1 cellular context compared by ENCODE assay signal in the genomic region with DNA sequence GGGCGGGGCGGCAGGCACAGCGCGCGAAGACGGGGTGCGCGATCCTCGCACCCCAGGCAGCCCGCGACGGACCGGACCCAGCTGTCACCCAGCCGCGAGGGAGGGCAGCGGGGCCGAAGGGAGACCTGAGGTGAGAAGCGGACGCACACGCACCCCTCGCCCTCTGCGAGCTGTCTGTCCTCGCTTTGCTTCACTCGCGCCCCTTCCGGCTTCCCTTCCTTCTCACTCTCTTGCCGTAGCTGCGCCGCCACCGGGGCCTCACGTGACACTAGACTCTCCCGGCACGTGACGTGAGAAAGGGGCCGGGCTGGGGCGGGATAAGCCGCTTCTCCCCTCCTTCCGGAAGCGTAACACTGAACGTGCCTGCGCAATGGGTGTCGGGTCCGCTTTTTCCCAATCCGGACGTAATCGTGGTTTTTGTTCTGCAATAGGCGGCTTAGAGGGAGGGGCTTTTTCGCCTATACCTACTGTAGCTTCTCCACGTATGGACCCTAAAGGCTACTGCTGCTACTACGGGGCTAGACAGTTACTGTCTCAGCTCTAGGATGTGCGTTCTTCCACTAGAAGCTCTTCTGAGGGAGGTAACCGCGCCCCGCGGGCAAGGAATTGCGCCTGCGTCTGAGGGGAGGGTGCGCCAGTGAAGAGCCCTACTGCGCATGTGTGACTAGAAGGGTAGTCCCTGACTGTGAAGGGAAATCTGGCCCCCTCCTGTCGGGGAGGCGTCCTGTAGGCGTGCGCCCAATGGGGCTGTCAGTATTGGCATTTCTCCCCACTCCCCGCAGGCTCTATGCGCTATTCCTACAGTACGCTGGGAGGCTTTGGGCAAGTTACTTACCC.
TF ChIP-seq lines count a peak whose summit lies in the region.

A gene (minus strand): TSS at position 270 of the 837 bp plus-strand sequence. CDS start 434 bp downstream, outside the sequence.
A gene with protein sequence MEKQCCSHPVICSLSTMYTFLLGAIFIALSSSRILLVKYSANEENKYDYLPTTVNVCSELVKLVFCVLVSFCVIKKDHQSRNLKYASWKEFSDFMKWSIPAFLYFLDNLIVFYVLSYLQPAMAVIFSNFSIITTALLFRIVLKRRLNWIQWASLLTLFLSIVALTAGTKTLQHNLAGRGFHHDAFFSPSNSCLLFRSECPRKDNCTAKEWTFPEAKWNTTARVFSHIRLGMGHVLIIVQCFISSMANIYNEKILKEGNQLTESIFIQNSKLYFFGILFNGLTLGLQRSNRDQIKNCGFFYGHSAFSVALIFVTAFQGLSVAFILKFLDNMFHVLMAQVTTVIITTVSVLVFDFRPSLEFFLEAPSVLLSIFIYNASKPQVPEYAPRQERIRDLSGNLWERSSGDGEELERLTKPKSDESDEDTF (plus strand): TSS at position 353 of the 837 bp plus-strand sequence. CDS start 1,359 bp downstream, outside the sequence.

TF ChIP-seq in K562, 482 proteins besides CTCF, POLR2A, EP300 and RAD21 (continued from another document and continues in another):
- TF ChIP-seq, protein P1, sequence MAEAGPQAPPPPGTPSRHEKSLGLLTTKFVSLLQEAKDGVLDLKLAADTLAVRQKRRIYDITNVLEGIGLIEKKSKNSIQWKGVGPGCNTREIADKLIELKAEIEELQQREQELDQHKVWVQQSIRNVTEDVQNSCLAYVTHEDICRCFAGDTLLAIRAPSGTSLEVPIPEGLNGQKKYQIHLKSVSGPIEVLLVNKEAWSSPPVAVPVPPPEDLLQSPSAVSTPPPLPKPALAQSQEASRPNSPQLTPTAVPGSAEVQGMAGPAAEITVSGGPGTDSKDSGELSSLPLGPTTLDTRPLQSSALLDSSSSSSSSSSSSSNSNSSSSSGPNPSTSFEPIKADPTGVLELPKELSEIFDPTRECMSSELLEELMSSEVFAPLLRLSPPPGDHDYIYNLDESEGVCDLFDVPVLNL (CRISPR knock-in tag; IDR thresholded peaks at IDR 0.05; ENCODE audit: low read depth): no peak
- TF ChIP-seq, protein P2, sequence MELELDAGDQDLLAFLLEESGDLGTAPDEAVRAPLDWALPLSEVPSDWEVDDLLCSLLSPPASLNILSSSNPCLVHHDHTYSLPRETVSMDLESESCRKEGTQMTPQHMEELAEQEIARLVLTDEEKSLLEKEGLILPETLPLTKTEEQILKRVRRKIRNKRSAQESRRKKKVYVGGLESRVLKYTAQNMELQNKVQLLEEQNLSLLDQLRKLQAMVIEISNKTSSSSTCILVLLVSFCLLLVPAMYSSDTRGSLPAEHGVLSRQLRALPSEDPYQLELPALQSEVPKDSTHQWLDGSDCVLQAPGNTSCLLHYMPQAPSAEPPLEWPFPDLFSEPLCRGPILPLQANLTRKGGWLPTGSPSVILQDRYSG (tag; conservative IDR thresholded peaks at IDR 0.05; ENCODE audit: low read depth): no peak
- TF ChIP-seq HNRNPUL1 (IDR thresholded peaks at IDR 0.05; ENCODE audit: low read length): no peak
- TF ChIP-seq KAT8 (IDR thresholded peaks at IDR 0.05; ENCODE audit: low read depth): no peak
- TF ChIP-seq, protein P3, sequence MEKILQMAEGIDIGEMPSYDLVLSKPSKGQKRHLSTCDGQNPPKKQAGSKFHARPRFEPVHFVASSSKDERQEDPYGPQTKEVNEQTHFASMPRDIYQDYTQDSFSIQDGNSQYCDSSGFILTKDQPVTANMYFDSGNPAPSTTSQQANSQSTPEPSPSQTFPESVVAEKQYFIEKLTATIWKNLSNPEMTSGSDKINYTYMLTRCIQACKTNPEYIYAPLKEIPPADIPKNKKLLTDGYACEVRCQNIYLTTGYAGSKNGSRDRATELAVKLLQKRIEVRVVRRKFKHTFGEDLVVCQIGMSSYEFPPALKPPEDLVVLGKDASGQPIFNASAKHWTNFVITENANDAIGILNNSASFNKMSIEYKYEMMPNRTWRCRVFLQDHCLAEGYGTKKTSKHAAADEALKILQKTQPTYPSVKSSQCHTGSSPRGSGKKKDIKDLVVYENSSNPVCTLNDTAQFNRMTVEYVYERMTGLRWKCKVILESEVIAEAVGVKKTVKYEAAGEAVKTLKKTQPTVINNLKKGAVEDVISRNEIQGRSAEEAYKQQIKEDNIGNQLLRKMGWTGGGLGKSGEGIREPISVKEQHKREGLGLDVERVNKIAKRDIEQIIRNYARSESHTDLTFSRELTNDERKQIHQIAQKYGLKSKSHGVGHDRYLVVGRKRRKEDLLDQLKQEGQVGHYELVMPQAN (IDR thresholded peaks at IDR 0.05; ENCODE audit: borderline replicate concordance): peak; percentile 75; the same call in 1 of the 2 replicates
- TF ChIP-seq, protein P4, sequence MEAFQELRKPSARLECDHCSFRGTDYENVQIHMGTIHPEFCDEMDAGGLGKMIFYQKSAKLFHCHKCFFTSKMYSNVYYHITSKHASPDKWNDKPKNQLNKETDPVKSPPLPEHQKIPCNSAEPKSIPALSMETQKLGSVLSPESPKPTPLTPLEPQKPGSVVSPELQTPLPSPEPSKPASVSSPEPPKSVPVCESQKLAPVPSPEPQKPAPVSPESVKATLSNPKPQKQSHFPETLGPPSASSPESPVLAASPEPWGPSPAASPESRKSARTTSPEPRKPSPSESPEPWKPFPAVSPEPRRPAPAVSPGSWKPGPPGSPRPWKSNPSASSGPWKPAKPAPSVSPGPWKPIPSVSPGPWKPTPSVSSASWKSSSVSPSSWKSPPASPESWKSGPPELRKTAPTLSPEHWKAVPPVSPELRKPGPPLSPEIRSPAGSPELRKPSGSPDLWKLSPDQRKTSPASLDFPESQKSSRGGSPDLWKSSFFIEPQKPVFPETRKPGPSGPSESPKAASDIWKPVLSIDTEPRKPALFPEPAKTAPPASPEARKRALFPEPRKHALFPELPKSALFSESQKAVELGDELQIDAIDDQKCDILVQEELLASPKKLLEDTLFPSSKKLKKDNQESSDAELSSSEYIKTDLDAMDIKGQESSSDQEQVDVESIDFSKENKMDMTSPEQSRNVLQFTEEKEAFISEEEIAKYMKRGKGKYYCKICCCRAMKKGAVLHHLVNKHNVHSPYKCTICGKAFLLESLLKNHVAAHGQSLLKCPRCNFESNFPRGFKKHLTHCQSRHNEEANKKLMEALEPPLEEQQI (IDR thresholded peaks at IDR 0.05): no peak
- no peak for TF ChIP-seq PPARD (CRISPR knock-in tag; IDR thresholded peaks at IDR 0.05)
- TF ChIP-seq, protein P5, sequence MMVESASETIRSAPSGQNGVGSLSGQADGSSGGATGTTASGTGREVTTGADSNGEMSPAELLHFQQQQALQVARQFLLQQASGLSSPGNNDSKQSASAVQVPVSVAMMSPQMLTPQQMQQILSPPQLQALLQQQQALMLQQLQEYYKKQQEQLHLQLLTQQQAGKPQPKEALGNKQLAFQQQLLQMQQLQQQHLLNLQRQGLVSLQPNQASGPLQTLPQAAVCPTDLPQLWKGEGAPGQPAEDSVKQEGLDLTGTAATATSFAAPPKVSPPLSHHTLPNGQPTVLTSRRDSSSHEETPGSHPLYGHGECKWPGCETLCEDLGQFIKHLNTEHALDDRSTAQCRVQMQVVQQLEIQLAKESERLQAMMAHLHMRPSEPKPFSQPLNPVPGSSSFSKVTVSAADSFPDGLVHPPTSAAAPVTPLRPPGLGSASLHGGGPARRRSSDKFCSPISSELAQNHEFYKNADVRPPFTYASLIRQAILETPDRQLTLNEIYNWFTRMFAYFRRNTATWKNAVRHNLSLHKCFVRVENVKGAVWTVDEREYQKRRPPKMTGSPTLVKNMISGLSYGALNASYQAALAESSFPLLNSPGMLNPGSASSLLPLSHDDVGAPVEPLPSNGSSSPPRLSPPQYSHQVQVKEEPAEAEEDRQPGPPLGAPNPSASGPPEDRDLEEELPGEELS (CRISPR knock-in tag; IDR thresholded peaks at IDR 0.05; ENCODE audit: borderline replicate concordance): no peak
- no peak for TF ChIP-seq MCM3 (IDR thresholded peaks at IDR 0.05)
- 0 out of 4 replicates have a peak, but pooled peaks of 1 of the 2 experiments have one; percentile 7 for TF ChIP-seq SIX5 (IDR thresholded peaks at IDR 0.05; ENCODE audit: borderline replicate concordance in 1 of 2, insufficient read depth in 1 of 2, low read depth in 1 of 2, low read length in 2 of 2)
- TF ChIP-seq, protein P6, sequence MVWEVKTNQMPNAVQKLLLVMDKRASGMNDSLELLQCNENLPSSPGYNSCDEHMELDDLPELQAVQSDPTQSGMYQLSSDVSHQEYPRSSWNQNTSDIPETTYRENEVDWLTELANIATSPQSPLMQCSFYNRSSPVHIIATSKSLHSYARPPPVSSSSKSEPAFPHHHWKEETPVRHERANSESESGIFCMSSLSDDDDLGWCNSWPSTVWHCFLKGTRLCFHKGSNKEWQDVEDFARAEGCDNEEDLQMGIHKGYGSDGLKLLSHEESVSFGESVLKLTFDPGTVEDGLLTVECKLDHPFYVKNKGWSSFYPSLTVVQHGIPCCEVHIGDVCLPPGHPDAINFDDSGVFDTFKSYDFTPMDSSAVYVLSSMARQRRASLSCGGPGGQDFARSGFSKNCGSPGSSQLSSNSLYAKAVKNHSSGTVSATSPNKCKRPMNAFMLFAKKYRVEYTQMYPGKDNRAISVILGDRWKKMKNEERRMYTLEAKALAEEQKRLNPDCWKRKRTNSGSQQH (CRISPR knock-in tag; IDR thresholded peaks at IDR 0.05): no peak
- no peak for TF ChIP-seq NEUROD1 (IDR thresholded peaks at IDR 0.05; ENCODE audit: borderline replicate concordance, low read depth, low read length, partially characterized antibody)
- TF ChIP-seq, protein P7, sequence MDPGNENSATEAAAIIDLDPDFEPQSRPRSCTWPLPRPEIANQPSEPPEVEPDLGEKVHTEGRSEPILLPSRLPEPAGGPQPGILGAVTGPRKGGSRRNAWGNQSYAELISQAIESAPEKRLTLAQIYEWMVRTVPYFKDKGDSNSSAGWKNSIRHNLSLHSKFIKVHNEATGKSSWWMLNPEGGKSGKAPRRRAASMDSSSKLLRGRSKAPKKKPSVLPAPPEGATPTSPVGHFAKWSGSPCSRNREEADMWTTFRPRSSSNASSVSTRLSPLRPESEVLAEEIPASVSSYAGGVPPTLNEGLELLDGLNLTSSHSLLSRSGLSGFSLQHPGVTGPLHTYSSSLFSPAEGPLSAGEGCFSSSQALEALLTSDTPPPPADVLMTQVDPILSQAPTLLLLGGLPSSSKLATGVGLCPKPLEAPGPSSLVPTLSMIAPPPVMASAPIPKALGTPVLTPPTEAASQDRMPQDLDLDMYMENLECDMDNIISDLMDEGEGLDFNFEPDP (CRISPR knock-in tag; IDR thresholded peaks at IDR 0.05): no peak
- TF ChIP-seq ZKSCAN3 (CRISPR knock-in tag; IDR thresholded peaks at IDR 0.05): no peak
- peak; percentile 89 for TF ChIP-seq RBFOX2 (IDR thresholded peaks at IDR 0.05; ENCODE audit: low read depth, low read length)
- no peak for TF ChIP-seq IRF2 (CRISPR knock-in tag; IDR thresholded peaks at IDR 0.05)
- TF ChIP-seq NFRKB (IDR thresholded peaks at IDR 0.05; ENCODE audit: low read depth): peak; percentile 39; the same call in 1 of the 2 replicates
- TF ChIP-seq DPF2 (IDR thresholded peaks at IDR 0.05): peak; percentile 43; the same call in 1 of the 2 replicates
- TF ChIP-seq JUNB (CRISPR knock-in tag; conservative IDR thresholded peaks at IDR 0.05): no peak
- TF ChIP-seq POLR2B (IDR thresholded peaks at IDR 0.05; ENCODE audit: low read depth, partially characterized antibody): peak; percentile 90
- no peak for TF ChIP-seq MEF2A (IDR thresholded peaks at IDR 0.05; ENCODE audit: control insufficient read depth, low read depth, low read length)
- TF ChIP-seq MCM2 (IDR thresholded peaks at IDR 0.05; ENCODE audit: low read depth): no peak
- TF ChIP-seq, protein P8, sequence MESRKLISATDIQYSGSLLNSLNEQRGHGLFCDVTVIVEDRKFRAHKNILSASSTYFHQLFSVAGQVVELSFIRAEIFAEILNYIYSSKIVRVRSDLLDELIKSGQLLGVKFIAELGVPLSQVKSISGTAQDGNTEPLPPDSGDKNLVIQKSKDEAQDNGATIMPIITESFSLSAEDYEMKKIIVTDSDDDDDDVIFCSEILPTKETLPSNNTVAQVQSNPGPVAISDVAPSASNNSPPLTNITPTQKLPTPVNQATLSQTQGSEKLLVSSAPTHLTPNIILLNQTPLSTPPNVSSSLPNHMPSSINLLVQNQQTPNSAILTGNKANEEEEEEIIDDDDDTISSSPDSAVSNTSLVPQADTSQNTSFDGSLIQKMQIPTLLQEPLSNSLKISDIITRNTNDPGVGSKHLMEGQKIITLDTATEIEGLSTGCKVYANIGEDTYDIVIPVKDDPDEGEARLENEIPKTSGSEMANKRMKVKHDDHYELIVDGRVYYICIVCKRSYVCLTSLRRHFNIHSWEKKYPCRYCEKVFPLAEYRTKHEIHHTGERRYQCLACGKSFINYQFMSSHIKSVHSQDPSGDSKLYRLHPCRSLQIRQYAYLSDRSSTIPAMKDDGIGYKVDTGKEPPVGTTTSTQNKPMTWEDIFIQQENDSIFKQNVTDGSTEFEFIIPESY (CRISPR knock-in tag; IDR thresholded peaks at IDR 0.05): no peak
- TF ChIP-seq CSDE1 (IDR thresholded peaks at IDR 0.05): no peak
- TF ChIP-seq CBFB (CRISPR knock-in tag; IDR thresholded peaks at IDR 0.05): no peak
- TF ChIP-seq, protein P9, sequence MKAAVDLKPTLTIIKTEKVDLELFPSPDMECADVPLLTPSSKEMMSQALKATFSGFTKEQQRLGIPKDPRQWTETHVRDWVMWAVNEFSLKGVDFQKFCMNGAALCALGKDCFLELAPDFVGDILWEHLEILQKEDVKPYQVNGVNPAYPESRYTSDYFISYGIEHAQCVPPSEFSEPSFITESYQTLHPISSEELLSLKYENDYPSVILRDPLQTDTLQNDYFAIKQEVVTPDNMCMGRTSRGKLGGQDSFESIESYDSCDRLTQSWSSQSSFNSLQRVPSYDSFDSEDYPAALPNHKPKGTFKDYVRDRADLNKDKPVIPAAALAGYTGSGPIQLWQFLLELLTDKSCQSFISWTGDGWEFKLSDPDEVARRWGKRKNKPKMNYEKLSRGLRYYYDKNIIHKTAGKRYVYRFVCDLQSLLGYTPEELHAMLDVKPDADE (conservative IDR thresholded peaks at IDR 0.05; ENCODE audit: control insufficient read depth, low read depth, low read length): peak; percentile 65
- TF ChIP-seq, protein P10, sequence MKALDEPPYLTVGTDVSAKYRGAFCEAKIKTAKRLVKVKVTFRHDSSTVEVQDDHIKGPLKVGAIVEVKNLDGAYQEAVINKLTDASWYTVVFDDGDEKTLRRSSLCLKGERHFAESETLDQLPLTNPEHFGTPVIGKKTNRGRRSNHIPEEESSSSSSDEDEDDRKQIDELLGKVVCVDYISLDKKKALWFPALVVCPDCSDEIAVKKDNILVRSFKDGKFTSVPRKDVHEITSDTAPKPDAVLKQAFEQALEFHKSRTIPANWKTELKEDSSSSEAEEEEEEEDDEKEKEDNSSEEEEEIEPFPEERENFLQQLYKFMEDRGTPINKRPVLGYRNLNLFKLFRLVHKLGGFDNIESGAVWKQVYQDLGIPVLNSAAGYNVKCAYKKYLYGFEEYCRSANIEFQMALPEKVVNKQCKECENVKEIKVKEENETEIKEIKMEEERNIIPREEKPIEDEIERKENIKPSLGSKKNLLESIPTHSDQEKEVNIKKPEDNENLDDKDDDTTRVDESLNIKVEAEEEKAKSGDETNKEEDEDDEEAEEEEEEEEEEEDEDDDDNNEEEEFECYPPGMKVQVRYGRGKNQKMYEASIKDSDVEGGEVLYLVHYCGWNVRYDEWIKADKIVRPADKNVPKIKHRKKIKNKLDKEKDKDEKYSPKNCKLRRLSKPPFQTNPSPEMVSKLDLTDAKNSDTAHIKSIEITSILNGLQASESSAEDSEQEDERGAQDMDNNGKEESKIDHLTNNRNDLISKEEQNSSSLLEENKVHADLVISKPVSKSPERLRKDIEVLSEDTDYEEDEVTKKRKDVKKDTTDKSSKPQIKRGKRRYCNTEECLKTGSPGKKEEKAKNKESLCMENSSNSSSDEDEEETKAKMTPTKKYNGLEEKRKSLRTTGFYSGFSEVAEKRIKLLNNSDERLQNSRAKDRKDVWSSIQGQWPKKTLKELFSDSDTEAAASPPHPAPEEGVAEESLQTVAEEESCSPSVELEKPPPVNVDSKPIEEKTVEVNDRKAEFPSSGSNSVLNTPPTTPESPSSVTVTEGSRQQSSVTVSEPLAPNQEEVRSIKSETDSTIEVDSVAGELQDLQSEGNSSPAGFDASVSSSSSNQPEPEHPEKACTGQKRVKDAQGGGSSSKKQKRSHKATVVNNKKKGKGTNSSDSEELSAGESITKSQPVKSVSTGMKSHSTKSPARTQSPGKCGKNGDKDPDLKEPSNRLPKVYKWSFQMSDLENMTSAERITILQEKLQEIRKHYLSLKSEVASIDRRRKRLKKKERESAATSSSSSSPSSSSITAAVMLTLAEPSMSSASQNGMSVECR (CRISPR knock-in tag; IDR thresholded peaks at IDR 0.05): peak; percentile 88
- TF ChIP-seq ZNF586 (CRISPR knock-in tag; conservative IDR thresholded peaks at IDR 0.05): no peak
